Comparison of ENCODE assay signal across 12 cellular contexts in the genomic region with DNA sequence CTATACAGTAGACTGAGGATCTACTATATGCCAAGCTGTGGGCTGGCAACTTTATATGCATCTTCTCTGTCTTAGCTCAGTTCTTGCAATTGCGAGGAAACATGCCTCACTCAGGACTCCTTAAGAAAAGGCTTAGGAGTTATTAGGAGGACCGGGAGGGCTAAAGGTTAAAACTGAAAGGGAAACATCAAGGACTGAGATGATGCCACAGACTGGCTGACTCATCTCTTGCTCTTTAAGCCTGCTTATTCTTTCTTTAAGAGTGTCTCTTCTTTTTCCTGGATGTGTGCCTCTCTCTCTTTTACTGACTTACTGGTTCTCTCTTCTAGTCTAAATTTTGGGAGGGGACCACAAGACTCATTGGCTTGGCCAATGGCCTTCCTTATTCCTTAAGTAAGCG. TPM values are rescaled to one million over a fixed set of nuclear protein-coding genes. Genes with fewer than 3 reads are reported as not detected.
DNase-seq lines count a peak whose midpoint lies in the region; ATAC-seq and TF ChIP-seq lines count a peak whose summit lies in the region.
"Had no signal": no experiment of that assay in that cellular context is flagged by ENCODE, and none has a peak within 500 bp of the region (broad histone marks: within the 10 kb centered on the region; RNA-seq: fewer than 3 reads in every experiment).

No MANE protein-coding gene starts in this region.

- H3K36me3 Mint-ChIP-seq in activated naive CD4-positive, alpha-beta T cell treated with anti-CD3 and anti-CD28 coated beads, Interleukin-2, amount 50 U/mL, for 72 hours = no peaks in the 10 kb centered on the region
- H3K36me3 Mint-ChIP-seq in CD8-positive, alpha-beta T cell = no peaks in the 10 kb centered on the region

- no peaks in the 10 kb centered on the region for H3K27me3 ChIP-seq in CD8-positive, alpha-beta T cell (ENCODE audit: insufficient read depth, low read length)
- H3K27me3 ChIP-seq: suprapubic skin had no signal

- CTCF ChIA-PET in CD8-positive, alpha-beta T cell (lab: Charles Lee) = interaction anchor here (0.8 to 1.4 kb wide), 3 partner anchors 35 to 81 kb away, joined by 3 to 6 read pairs (median 3); no protein-coding TSS in a partner anchor
- CTCF ChIA-PET in OCI-LY7 (lab: Charles Lee; ENCODE audit: unreplicated experiment) = no interaction called here

- H3K4me3 Mint-ChIP-seq in CD8-positive, alpha-beta T cell = no peak overlapping the region

- H3K27ac ChIP-seq in CD8-positive, alpha-beta T cell (ENCODE audit: low read depth, low read length) = no peak overlapping the region
- H3K27ac ChIP-seq in OCI-LY7 (ENCODE audit: low read depth, low read length, poor library complexity, severe bottlenecking) = no peak overlapping the region
- H3K27ac ChIP-seq: prostate gland, suprapubic skin had no signal

- intact Hi-C loops in CD8-positive, alpha-beta T cell (cut with DNase I, micrococcal nuclease) = no loop called here
- intact Hi-C loops in OCI-LY7 (cut with micrococcal nuclease; ENCODE audit: unreplicated experiment) = no loop called here

- no peak overlapping the region for H3K4me3 ChIP-seq in CD8-positive, alpha-beta T cell (ENCODE audit: low read depth, low read length)
- no peak overlapping the region for H3K4me3 ChIP-seq in OCI-LY7 (ENCODE audit: low read depth, low read length, poor library complexity, severe bottlenecking)
- H3K4me3 ChIP-seq: prostate gland, suprapubic skin had no signal

- no peaks in the 10 kb centered on the region for H3K9me3 Mint-ChIP-seq in activated naive CD4-positive, alpha-beta T cell treated with anti-CD3 and anti-CD28 coated beads, Interleukin-2, amount 50 U/mL, for 72 hours
- no peaks in the 10 kb centered on the region for H3K9me3 Mint-ChIP-seq in CD8-positive, alpha-beta T cell

- POLR2A ChIA-PET in CD8-positive, alpha-beta T cell (lab: Charles Lee) = interaction anchor here (1.0 kb wide), 1 partner anchor 61 kb away, joined by 3 read pairs; a partner anchor contains a TSS
- POLR2A ChIA-PET in OCI-LY7 (lab: Charles Lee) = interaction anchor here (0.6 to 1.2 kb wide), 2 partner anchors 16 to 29 kb away, joined by 3 read pairs; no protein-coding TSS in a partner anchor

- no peaks in the 10 kb centered on the region for H4K20me1 ChIP-seq in OCI-LY7 (ENCODE audit: insufficient read depth, low read length)

- peak; percentile 75 to 86 for ATAC-seq in activated naive CD4-positive, alpha-beta T cell treated with anti-CD3 and anti-CD28 coated beads, Interleukin-2, amount 50 U/mL, for 72 hours
- ATAC-seq in CD8-positive, alpha-beta T cell = no peak

- no peaks in the 10 kb centered on the region for H3K9me2 ChIP-seq in OCI-LY7 (ENCODE audit: insufficient read depth, low read length)

- no peaks in the 10 kb centered on the region for H3K4me1 ChIP-seq in CD8-positive, alpha-beta T cell (ENCODE audit: insufficient read depth, low read length)
- no peaks in the 10 kb centered on the region for H3K4me1 ChIP-seq in OCI-LY7 (ENCODE audit: insufficient read depth, low read length, poor library complexity, severe bottlenecking)

- H2AFZ ChIP-seq in OCI-LY7 (ENCODE audit: low read length) = no peak overlapping the region

- H3K36me3 ChIP-seq in CD8-positive, alpha-beta T cell (ENCODE audit: insufficient read depth, low read length) = no peaks in the 10 kb centered on the region
- no peaks in the 10 kb centered on the region for H3K36me3 ChIP-seq in OCI-LY7 (ENCODE audit: insufficient read depth, low read length)
- H3K36me3 ChIP-seq: prostate gland, suprapubic skin had no signal

- no peaks in the 10 kb centered on the region for H3K79me2 ChIP-seq in OCI-LY7 (ENCODE audit: insufficient read depth, low read depth, low read length)

- H3K9me3 ChIP-seq in CD8-positive, alpha-beta T cell (ENCODE audit: low read length) = no peaks in the 10 kb centered on the region
- H3K9me3 ChIP-seq in OCI-LY7 (ENCODE audit: low read length) = no peaks in the 10 kb centered on the region
- H3K9me3 ChIP-seq: prostate gland, suprapubic skin had no signal

- no peaks in the 10 kb centered on the region for H3K27me3 Mint-ChIP-seq in CD8-positive, alpha-beta T cell (ENCODE audit: low read depth)

- in situ Hi-C loops in ACHN (cut with HindIII; ENCODE audit: low pct_ligation_motif_present, low pct_unique_long_range_greater_than_20kb, low sequenced_read_pairs) = no loop called here

- BruUV-seq in OCI-LY7 (replicated peaks; lab: Mats Ljungman, UMichigan) = no TSS peak

- H3K4me1 Mint-ChIP-seq in CD8-positive, alpha-beta T cell (ENCODE audit: low read depth) = peaks cover 5% of the 10 kb centered on the region

- DNase-seq in ACHN (peak; percentile 50), HCEC 1CT (peak; percentile 84), iris pigment epithelial cell (ENCODE audit: low read depth) (peak; percentile 83), NCI-H2171 treated with DMSO at 0.1 percent for 48 hours (lab: John Stamatoyannopoulos, UW) (no peak), OCI-LY7 (ENCODE audit: low spot score) (no peak)
- no peak for DNase-seq in activated naive CD4-positive, alpha-beta T cell treated with anti-CD3 and anti-CD28 coated beads, Interleukin-2, amount 50 U/mL, for 72 hours (ENCODE audit: low spot score in 2 of 2)
- no peak for DNase-seq in CD8-positive, alpha-beta T cell
- DNase-seq in stimulated activated naive CD4-positive, alpha-beta T cell (lab: John Stamatoyannopoulos, UW) = no peak
- DNase-seq: GF-D8, glutamatergic neuron had no signal

- no peak for TF ChIP-seq CTCF in CD8-positive, alpha-beta T cell (IDR thresholded peaks at IDR 0.05)
- TF ChIP-seq CTCF in OCI-LY7 (conservative IDR thresholded peaks at IDR 0.05; ENCODE audit: low read length) = no peak

- H3K27ac Mint-ChIP-seq in activated naive CD4-positive, alpha-beta T cell treated with anti-CD3 and anti-CD28 coated beads, Interleukin-2, amount 50 U/mL, for 72 hours = peak overlapping the region in 1 of 2 donors; percentile 87
- no peak overlapping the region for H3K27ac Mint-ChIP-seq in CD8-positive, alpha-beta T cell

- no peak overlapping the region for H3K4me2 ChIP-seq in OCI-LY7 (ENCODE audit: low read length)

RNA-seq across cellular contexts. Expression of a gene that starts 7.0 kb away (rescaled TPM):
- total RNA-seq in activated naive CD4-positive, alpha-beta T cell treated with anti-CD3 and anti-CD28 coated beads, Interleukin-2, amount 50 U/mL, for 72 hours = 10 to 100 TPM; 23.5 to 33.0 TPM
- 1 to 10 TPM; 1.1 TPM for total RNA-seq in CD8-positive, alpha-beta T cell
- total RNA-seq in OCI-LY7 (2014; rRNA removed; shearing (Covaris generic)) = not detected in 2 replicates
- total RNA-seq in OCI-LY7 (2022) = not detected in 2 replicates

RNA-seq across cellular contexts. Expression of a gene that starts 7.7 kb away (rescaled TPM):
- total RNA-seq in activated naive CD4-positive, alpha-beta T cell treated with anti-CD3 and anti-CD28 coated beads, Interleukin-2, amount 50 U/mL, for 72 hours = 10 to 100 TPM; 28.0 to 33.3 TPM
- 100 to 1,000 TPM; 111 to 116 TPM for total RNA-seq in CD8-positive, alpha-beta T cell
- total RNA-seq in OCI-LY7 (2014; rRNA removed; shearing (Covaris generic)) = 22.3 and 37.6 TPM in 2 replicates
- 8.6 and 9.6 TPM in 2 replicates for total RNA-seq in OCI-LY7 (2022)

RNA-seq across cellular contexts. Expression of a gene that starts 22.9 kb away (rescaled TPM):
- under 1 TPM; 0.16 to 0.45 TPM for total RNA-seq in activated naive CD4-positive, alpha-beta T cell treated with anti-CD3 and anti-CD28 coated beads, Interleukin-2, amount 50 U/mL, for 72 hours
- total RNA-seq in CD8-positive, alpha-beta T cell = under 1 TPM in 1 of 2 experiments, not detected in 1; 0.31 TPM
- total RNA-seq in OCI-LY7 (2014; rRNA removed; shearing (Covaris generic)) = not detected in 2 replicates
- total RNA-seq in OCI-LY7 (2022) = not detected in 2 replicates

RNA-seq across cellular contexts. Expression of a gene that starts 47.1 kb away (rescaled TPM):
- total RNA-seq in activated naive CD4-positive, alpha-beta T cell treated with anti-CD3 and anti-CD28 coated beads, Interleukin-2, amount 50 U/mL, for 72 hours = 1 to 10 TPM in 1 of 2 donors, under 1 TPM in 1; 0.11 to 1.4 TPM
- total RNA-seq in CD8-positive, alpha-beta T cell = not detected
- total RNA-seq in OCI-LY7 (2014; rRNA removed; shearing (Covaris generic)) = 0.38 TPM in 1 of 2 replicates, not detected in the other
- total RNA-seq in OCI-LY7 (2022) = 0.24 TPM in 1 of 2 replicates, not detected in the other

RNA-seq across cellular contexts. Expression of a gene that starts 48.6 kb away (rescaled TPM):
- total RNA-seq in activated naive CD4-positive, alpha-beta T cell treated with anti-CD3 and anti-CD28 coated beads, Interleukin-2, amount 50 U/mL, for 72 hours = not detected
- not detected for total RNA-seq in CD8-positive, alpha-beta T cell
- total RNA-seq in OCI-LY7 (2014; rRNA removed; shearing (Covaris generic)) = not detected in 2 replicates
- total RNA-seq in OCI-LY7 (2022) = not detected in 2 replicates
- total RNA-seq: prostate gland, suprapubic skin had no signal

Comparison
In these comparisons a context has a peak if more than half of its experiments do, and no peak if none do; other contexts are left out.
1. DNase-seq: peak in ACHN (single experiment), HCEC 1CT (single experiment) and iris pigment epithelial cell (single experiment); none in activated naive CD4-positive, alpha-beta T cell treated with anti-CD3 and anti-CD28 coated beads, Interleukin-2, amount 50 U/mL, for 72 hours (0 of 2), CD8-positive, alpha-beta T cell (0 of 7), stimulated activated naive CD4-positive, alpha-beta T cell (0 of 6), NCI-H2171 treated with DMSO at 0.1 percent for 48 hours (single experiment) and OCI-LY7 (single experiment).
2. RNA of a gene that starts 7.0 kb away (total RNA-seq): 23.5 to 33.0 TPM in activated naive CD4-positive, alpha-beta T cell treated with anti-CD3 and anti-CD28 coated beads, Interleukin-2, amount 50 U/mL, for 72 hours; 1.1 TPM in CD8-positive, alpha-beta T cell and not detected in OCI-LY7; every median in the first group is over 10 times any median in the second.